ENCODE assay signal across 8 cellular contexts in genomic region chr21:42309753-42310213, GRCh38. TPM values are rescaled to one million over a fixed set of nuclear protein-coding genes. Genes with fewer than 3 reads are reported as not detected.
DNase-seq lines count a peak whose midpoint lies in the region; ATAC-seq and TF ChIP-seq lines count a peak whose summit lies in the region.

No MANE protein-coding gene starts in this region.

- H3K9me3 Mint-ChIP-seq in CD14-positive monocyte: no peaks in the 10 kb centered on the region
- H3K9me3 Mint-ChIP-seq in activated T-helper 17 cell treated with anti-CD3 and anti-CD28 coated beads, Interleukin-2, amount 50 U/mL, for 72 hours: no peaks in the 10 kb centered on the region

- H3K9me2 ChIP-seq in PC-3 (replicated peaks; ENCODE audit: low read length): no peaks in the 10 kb centered on the region

- intact Hi-C loops in CD14-positive monocyte (cut with micrococcal nuclease) (loop anchor here in 1 of 2 donors (5.0 to 10.0 kb wide), 2 partner anchors 162 to 215 kb away; no protein-coding TSS in a partner anchor), PC-3 (cut with micrococcal nuclease) (loop anchor here (1.0 to 5.0 kb wide), 4 partner anchors 58 to 162 kb away; partner anchors contain the start of gene TFF1)

- DNase-seq in CD14-positive monocyte (ENCODE audit: low spot score) (peak; percentile 63), HT1080 (ENCODE audit: low read depth) (peak; percentile 11), PC-3 (peak; percentile 64), glomerular endothelial cell (ENCODE audit: extremely low read depth, low read depth, low spot score) (peak; percentile 7), osteoblast (ENCODE audit: insufficient read length, low spot score, missing footprints) (peak; percentile 91), upper lobe of left lung (peak; percentile 10 to 68)

- 13 to 15% methylated on average over 4 to 22 of the region's 22 CpGs for WGBS in upper lobe of left lung, 2 donors

- H3K36me3 ChIP-seq in PC-3 (ENCODE audit: low read depth, low read length) (no peaks in the 10 kb centered on the region), osteoblast (ENCODE audit: insufficient read depth, low read length) (no peaks in the 10 kb centered on the region), upper lobe of left lung (no peaks in the 10 kb centered on the region)

- peaks cover 31% of the 10 kb centered on the region for H3K4me1 Mint-ChIP-seq in CD14-positive monocyte
- no peaks in the 10 kb centered on the region for H3K4me1 Mint-ChIP-seq in activated T-helper 17 cell treated with anti-CD3 and anti-CD28 coated beads, Interleukin-2, amount 50 U/mL, for 72 hours

- H3K4me2 ChIP-seq in PC-3 (ENCODE audit: low read length) (peak overlapping the region; percentile 59), osteoblast (ENCODE audit: insufficient read depth, low read length) (no peak overlapping the region)

- H3K9me3 ChIP-seq in PC-3 (ENCODE audit: low read length) (no peaks in the 10 kb centered on the region), osteoblast (ENCODE audit: low read depth, low read length) (no peaks in the 10 kb centered on the region), upper lobe of left lung (no peaks in the 10 kb centered on the region)

- CTCF ChIA-PET in PC-3 (lab: Charles Lee): interaction anchor here (0.6 to 2.3 kb wide), 13 partner anchors 13 to 342 kb away, joined by 3 to 18 read pairs (median 6); partner anchors contain the start of gene TFF1

- TF ChIP-seq EP300 in upper lobe of left lung (IDR thresholded peaks at IDR 0.05): no peak

- peak overlapping the region; percentile 72 for H2AFZ ChIP-seq in PC-3 (ENCODE audit: low read length)
- H2AFZ ChIP-seq in osteoblast (ENCODE audit: low read length): no peak overlapping the region

- H3K9ac ChIP-seq in PC-3 (ENCODE audit: low read length): no peak overlapping the region

- H3K27me3 Mint-ChIP-seq in CD14-positive monocyte (ENCODE audit: low read depth in 3 of 3): peaks cover 6 to 11% (median 8%) of the 10 kb centered on the region in 3 donors
- peaks cover 9% of the 10 kb centered on the region for H3K27me3 Mint-ChIP-seq in activated T-helper 17 cell treated with anti-CD3 and anti-CD28 coated beads, Interleukin-2, amount 50 U/mL, for 72 hours

- H3F3A ChIP-seq in PC-3 (ENCODE audit: low read length, unreplicated experiment): no peaks in the 10 kb centered on the region

- H3K27ac Mint-ChIP-seq in CD14-positive monocyte: no peak overlapping the region
- H3K27ac Mint-ChIP-seq in activated T-helper 17 cell treated with anti-CD3 and anti-CD28 coated beads, Interleukin-2, amount 50 U/mL, for 72 hours: no peak overlapping the region

- no peak overlapping the region for H3K4me3 Mint-ChIP-seq in CD14-positive monocyte
- H3K4me3 Mint-ChIP-seq in activated T-helper 17 cell treated with anti-CD3 and anti-CD28 coated beads, Interleukin-2, amount 50 U/mL, for 72 hours: no peak overlapping the region

- no peak overlapping the region for H3K4me3 ChIP-seq in PC-3 (ENCODE audit: low read length)
- no peak overlapping the region for H3K4me3 ChIP-seq in osteoblast (ENCODE audit: insufficient read depth, low read length)
- H3K4me3 ChIP-seq in upper lobe of left lung: no peak overlapping the region

- no TSS peak for BruUV-seq in PC-3 (replicated peaks; lab: Mats Ljungman, UMichigan)

- H4K20me1 ChIP-seq in PC-3 (ENCODE audit: low read length) (no peaks in the 10 kb centered on the region), osteoblast (ENCODE audit: insufficient read depth, low read length) (no peaks in the 10 kb centered on the region)

- TF ChIP-seq CTCF in CD14-positive monocyte (IDR thresholded peaks at IDR 0.05): peak; percentile 88
- peak; percentile 86 for TF ChIP-seq CTCF in PC-3 (conservative IDR thresholded peaks at IDR 0.05; ENCODE audit: low read depth, low read length)
- peak; percentile 66 for TF ChIP-seq CTCF in osteoblast (IDR thresholded peaks at IDR 0.05; ENCODE audit: extremely low read depth, low read depth, low read length)
- peak; percentile 67 to 87 (median 72) for TF ChIP-seq CTCF in upper lobe of left lung (IDR thresholded peaks at IDR 0.05)

- TF ChIP-seq POLR2A in upper lobe of left lung (IDR thresholded peaks at IDR 0.05): no peak

- no peaks in the 10 kb centered on the region for H3K79me2 ChIP-seq in PC-3 (ENCODE audit: low read length)
- H3K79me2 ChIP-seq in osteoblast (ENCODE audit: insufficient read depth, low read length): no peaks in the 10 kb centered on the region

- POLR2A ChIA-PET in PC-3 (lab: Charles Lee; ENCODE audit: unreplicated experiment): no interaction called here

- H3K27me3 ChIP-seq in PC-3 (ENCODE audit: low read length) (no peaks in the 10 kb centered on the region), osteoblast (ENCODE audit: insufficient read depth, low read length) (no peaks in the 10 kb centered on the region), upper lobe of left lung (no peaks in the 10 kb centered on the region)

- H3K4me1 ChIP-seq in PC-3 (ENCODE audit: insufficient read depth, low read length): peaks cover 6% of the 10 kb centered on the region; the same call in 1 of the 2 replicates
- H3K4me1 ChIP-seq in osteoblast (ENCODE audit: insufficient read depth, low read length): no peaks in the 10 kb centered on the region
- H3K4me1 ChIP-seq in upper lobe of left lung: peaks cover 14 to 25% (median 16%) of the 10 kb centered on the region in 4 donors

- H3K36me3 Mint-ChIP-seq in CD14-positive monocyte: no peaks in the 10 kb centered on the region
- H3K36me3 Mint-ChIP-seq in activated T-helper 17 cell treated with anti-CD3 and anti-CD28 coated beads, Interleukin-2, amount 50 U/mL, for 72 hours (ENCODE audit: low read depth): no peaks in the 10 kb centered on the region

- H3K27ac ChIP-seq in PC-3 (ENCODE audit: low read length) (no peak overlapping the region), osteoblast (ENCODE audit: low read depth, low read length) (no peak overlapping the region), upper lobe of left lung (no peak overlapping the region)

- peak; percentile 74 for ATAC-seq in PC-3
- ATAC-seq in activated T-helper 17 cell treated with anti-CD3 and anti-CD28 coated beads, Interleukin-2, amount 50 U/mL, for 72 hours (replicated peaks): peak; percentile 62
- peak; percentile 63 to 77 for ATAC-seq in upper lobe of left lung (ENCODE audit: low FRiP score in 2 of 2)
- ATAC-seq in GM18868 (IDR thresholded peaks at IDR 0.05; ENCODE audit: unreplicated experiment): no peak

RNA-seq across cellular contexts. Expression of gene TFF3, which starts 5.4 kb away (rescaled TPM):
- polyA plus RNA-seq in CD14-positive monocyte: not detected
- not detected in 2 replicates for total RNA-seq in HT1080 (2014; rRNA removed; shearing (Covaris generic))
- 0.19 TPM in 1 of 2 replicates, not detected in the other for polyA plus RNA-seq in HT1080 (2015; cell fraction: cytosol; rRNA removed)
- 0.12 TPM in 1 of 2 replicates, not detected in the other for polyA plus RNA-seq in HT1080 (2015; cell fraction: nucleus; rRNA removed)
- total RNA-seq in PC-3 (2014; rRNA removed): 2.8 and 9.1 TPM in 2 replicates
- total RNA-seq in activated T-helper 17 cell treated with anti-CD3 and anti-CD28 coated beads, Interleukin-2, amount 50 U/mL, for 72 hours: not detected
- 5.4 and 10.8 TPM in 2 replicates for total RNA-seq in glomerular endothelial cell
- total RNA-seq in osteoblast: not detected in 2 replicates
- 10 to 100 TPM in 5 of 6 donors, 1 to 10 TPM in 1; 5.9 to 21.5 (median 18.2) TPM for total RNA-seq in upper lobe of left lung

RNA-seq across cellular contexts. Expression of gene TFF2, which starts 41.0 kb away (rescaled TPM):
- not detected for polyA plus RNA-seq in CD14-positive monocyte
- total RNA-seq in HT1080 (2014; rRNA removed; shearing (Covaris generic)): not detected in 2 replicates
- not detected in 2 replicates for polyA plus RNA-seq in HT1080 (2015; cell fraction: cytosol; rRNA removed)
- polyA plus RNA-seq in HT1080 (2015; cell fraction: nucleus; rRNA removed): not detected in 2 replicates
- total RNA-seq in PC-3 (2014; rRNA removed) (21.1 and 22.9 TPM in 2 replicates), glomerular endothelial cell (not detected in 2 replicates), osteoblast (not detected in 2 replicates), upper lobe of left lung (not detected)
- not detected for total RNA-seq in activated T-helper 17 cell treated with anti-CD3 and anti-CD28 coated beads, Interleukin-2, amount 50 U/mL, for 72 hours

RNA-seq across cellular contexts. Expression of gene TFF1, which starts 56.6 kb away (rescaled TPM):
- polyA plus RNA-seq in CD14-positive monocyte: not detected
- total RNA-seq in HT1080 (2014; rRNA removed; shearing (Covaris generic)): not detected in 2 replicates
- not detected in 2 replicates for polyA plus RNA-seq in HT1080 (2015; cell fraction: cytosol; rRNA removed)
- polyA plus RNA-seq in HT1080 (2015; cell fraction: nucleus; rRNA removed): not detected in 2 replicates
- 99.2 and 111 TPM in 2 replicates for total RNA-seq in PC-3 (2014; rRNA removed)
- total RNA-seq in activated T-helper 17 cell treated with anti-CD3 and anti-CD28 coated beads, Interleukin-2, amount 50 U/mL, for 72 hours: not detected
- total RNA-seq in glomerular endothelial cell: not detected in 2 replicates
- not detected in 2 replicates for total RNA-seq in osteoblast
- total RNA-seq in upper lobe of left lung: under 1 TPM in 2 of 6 donors, not detected in 4; 0.72 to 0.84 TPM

Comparison
In these comparisons a context has a peak if more than half of its experiments do, and no peak if none do; other contexts are left out.
1. DNase-seq: peak in every context shown above with its lines; median percentile 91 in osteoblast; 64 in PC-3; 63 in CD14-positive monocyte; 39 in upper lobe of left lung; 11 in HT1080; 7 in glomerular endothelial cell.
2. RNA of gene TFF2, which starts 41.0 kb away (total RNA-seq): 21.1 to 22.9 TPM in PC-3; not detected in HT1080, not detected in activated T-helper 17 cell treated with anti-CD3 and anti-CD28 coated beads, Interleukin-2, amount 50 U/mL, for 72 hours, not detected in glomerular endothelial cell, not detected in osteoblast and not detected in upper lobe of left lung; every median in the first group is over 10 times any median in the second.
3. RNA of gene TFF1, which starts 56.6 kb away (total RNA-seq): 99.2 to 111 TPM in PC-3; not detected in activated T-helper 17 cell treated with anti-CD3 and anti-CD28 coated beads, Interleukin-2, amount 50 U/mL, for 72 hours, not detected in HT1080, not detected in glomerular endothelial cell, not detected in osteoblast and 0.72 to 0.84 TPM in upper lobe of left lung; every median in the first group is over 10 times any median in the second.
4. Peak in every context shown above with its lines, with median percentiles within 50 percentile points of each other: CTCF ChIP-seq.